Comparison of ENCODE assay signal across 28 cellular contexts in the genomic region with DNA sequence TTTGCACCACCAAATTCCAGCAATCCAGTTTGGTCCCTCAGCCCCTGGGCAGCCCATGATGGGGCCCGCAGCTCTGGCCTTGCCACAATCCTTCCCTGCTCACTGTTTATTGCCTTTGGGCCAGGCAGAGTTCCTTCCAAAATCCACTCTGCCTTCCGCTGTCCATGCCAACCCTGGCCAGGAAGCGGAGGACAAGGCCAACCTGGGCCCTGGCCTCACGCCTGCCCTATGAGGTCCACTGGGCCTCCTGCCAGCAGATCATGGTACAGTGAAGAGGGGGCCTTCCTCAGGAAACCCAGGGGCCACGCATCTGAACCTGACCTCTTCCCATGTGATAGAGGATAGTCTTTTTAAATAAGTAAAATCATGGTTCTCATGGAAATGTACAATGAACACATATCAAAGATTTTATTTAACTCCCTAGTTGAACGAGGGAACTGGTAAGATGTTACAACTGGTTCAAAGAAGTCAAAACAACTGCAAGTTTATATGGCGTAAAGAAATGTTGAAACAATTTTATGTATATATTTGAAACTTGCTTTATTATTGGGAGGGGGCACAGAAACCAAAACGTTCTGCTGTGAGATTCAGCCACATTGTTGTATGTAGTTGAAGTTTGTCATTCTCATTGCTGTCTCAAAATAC.
A peak's percentile ranks its signal among the peaks of the same experiment; 100 is the strongest.
DNase-seq lines count a peak whose midpoint lies in the region; ATAC-seq, FAIRE-seq and TF ChIP-seq lines count a peak whose summit lies in the region.
"Had no signal": no experiment of that assay in that cellular context is flagged by ENCODE, and none has a peak within 500 bp of the region (broad histone marks: within the 10 kb centered on the region; RNA-seq: fewer than 3 reads in every experiment).

No MANE protein-coding gene starts in this region.

- H3K18ac ChIP-seq in neuronal stem cell (ENCODE audit: low read length): no peak overlapping the region

- H4K8ac ChIP-seq in neuronal stem cell (ENCODE audit: low read depth, low read length): no peak overlapping the region

- H3K27ac ChIP-seq in breast epithelium (peak overlapping the region; percentile 68), heart right ventricle (peak overlapping the region in 9 of 10 donors; percentile 17 to 73 (median 54)), neuronal stem cell (replicated peaks; ENCODE audit: low read length) (no peak overlapping the region), tibial artery (peak overlapping the region; percentile 73 to 83)
- H3K27ac ChIP-seq: lower lobe of right lung, SJCRH30, suprapubic skin, uterus had no signal

- 55 to 56% methylated on average over 8 of the region's 8 CpGs for WGBS in heart right ventricle, 2 donors
- WGBS in neuronal stem cell (ENCODE audit: extremely low coverage in 2 of 2, insufficient read length in 2 of 2, insufficient replicate concordance in 1 of 2), 2 donors: no CpG with 5 or more reads among the region's 8 CpGs

- no peak overlapping the region for H2BK120ac ChIP-seq in neuronal stem cell (ENCODE audit: low read depth, low read length)

- H2BK5ac ChIP-seq in neuronal stem cell (ENCODE audit: low read length): no peak overlapping the region

- H3K4me1 ChIP-seq in breast epithelium (peaks cover 4 to 7% of the 10 kb centered on the region in 2 donors), heart right ventricle (peaks cover 3 to 76% (median 24%) of the 10 kb centered on the region in 9 donors), neuronal stem cell (ENCODE audit: control insufficient read depth in 2 of 2, insufficient read depth in 1 of 2, low read depth in 1 of 2, low read length in 2 of 2) (peaks cover 0 to 3% of the 10 kb centered on the region in 2 donors), tibial artery (peaks cover 0 to 68% (median 46%) of the 10 kb centered on the region in 4 donors)
- H3K4me1 ChIP-seq: BE2C, SJCRH30, uterus had no signal

- H3K23ac ChIP-seq in neuronal stem cell (ENCODE audit: low read depth, low read length, poor library complexity): no peak overlapping the region

- no peak overlapping the region for H4K91ac ChIP-seq in neuronal stem cell (ENCODE audit: low read depth, low read length, poor library complexity)

- TF ChIP-seq CTCF in breast epithelium (IDR thresholded peaks at IDR 0.05) (no peak), heart right ventricle (IDR thresholded peaks at IDR 0.05) (no peak), tibial artery (IDR thresholded peaks at IDR 0.05) (no peak)

- H3K4ac ChIP-seq in neuronal stem cell (ENCODE audit: low read length): peak overlapping the region; percentile 61

- TF ChIP-seq POLR2A in breast epithelium (IDR thresholded peaks at IDR 0.05): no peak

- H3K9ac ChIP-seq in neuronal stem cell (ENCODE audit: low read depth, low read length, poor library complexity): no peak overlapping the region

- H3K4me2 ChIP-seq in neuronal stem cell (ENCODE audit: insufficient read depth, low read length, poor library complexity, severe bottlenecking): no peak overlapping the region

- peak; percentile 17 to 78 (median 58) for ATAC-seq in heart right ventricle
- ATAC-seq in GM19395 (IDR thresholded peaks at IDR 0.05; ENCODE audit: unreplicated experiment): no peak
- ATAC-seq: activated CD8-positive, alpha-beta T cell treated with anti-CD3 and anti-CD28 coated beads for 36 hours; effector memory CD8-positive, alpha-beta T cell; esophagus mucosa; lower lobe of right lung; natural killer cell treated with Interleukin-12 subunit alpha and Interleukin-12 subunit beta and Interleukin-15 and Interleukin-18, amount 100 ng/mL, for 72 hours had no signal

- H3K36me3 ChIP-seq in breast epithelium (no peaks in the 10 kb centered on the region), heart right ventricle (no peaks in the 10 kb centered on the region), neuronal stem cell (replicated peaks in 1 of 2; ENCODE audit: control insufficient read depth in 2 of 2, insufficient read depth in 2 of 2, low read length in 2 of 2) (no peaks in the 10 kb centered on the region), tibial artery (no peaks in the 10 kb centered on the region)
- H3K36me3 ChIP-seq: BE2C, lower lobe of right lung, SJCRH30, suprapubic skin, uterus had no signal

- H2AK5ac ChIP-seq in neuronal stem cell (ENCODE audit: low read depth, low read length): peak overlapping the region; percentile 40

- H3K27me3 ChIP-seq in breast epithelium (no peaks in the 10 kb centered on the region), heart right ventricle (peaks cover 0 to 9% (median 0%) of the 10 kb centered on the region in 7 donors), neuronal stem cell (ENCODE audit: control insufficient read depth in 3 of 3, insufficient read depth in 3 of 3, low read depth in 1 of 3, low read length in 3 of 3) (peaks cover 0 to 3% (median 1%) of the 10 kb centered on the region in 3 experiments), tibial artery (no peaks in the 10 kb centered on the region)
- H3K27me3 ChIP-seq: SJCRH30, uterus had no signal

- intact Hi-C loops in breast epithelium (cut with DNase I; ENCODE audit: low total_unique reads) (no loop called here), heart right ventricle (cut with DNase I) (no loop called here), tibial artery (cut with DNase I; ENCODE audit: low total_unique reads) (no loop called here)

- no peak overlapping the region for H2AFZ ChIP-seq in neuronal stem cell (ENCODE audit: low read length)

- H3K4me3 ChIP-seq in breast epithelium (no peak overlapping the region), heart right ventricle (no peak overlapping the region), neuronal stem cell (ENCODE audit: low read length in 2 of 2) (no peak overlapping the region), tibial artery (no peak overlapping the region)
- H3K4me3 ChIP-seq: lower lobe of right lung, SJCRH30, suprapubic skin, uterus had no signal

- H3K14ac ChIP-seq in neuronal stem cell (ENCODE audit: low read length): no peak overlapping the region

- H3K9me3 ChIP-seq in breast epithelium (no peaks in the 10 kb centered on the region), heart right ventricle (no peaks in the 10 kb centered on the region), neuronal stem cell (replicated peaks in 1 of 2; ENCODE audit: control insufficient read depth in 2 of 2, insufficient read depth in 1 of 2, low read depth in 1 of 2, low read length in 2 of 2) (no peaks in the 10 kb centered on the region), tibial artery (no peaks in the 10 kb centered on the region)
- H3K9me3 ChIP-seq: BE2C, lower lobe of right lung, SJCRH30, suprapubic skin, uterus had no signal

- FAIRE-seq in HTR-8/SVneo (lab: Jason Lieb, UNC): no peak
- FAIRE-seq: bronchial epithelial cell, keratinocyte, RCC 7860, small intestine had no signal

- DNase-seq in breast epithelium (ENCODE audit: low spot score in 2 of 2) (no peak), heart right ventricle (peak; percentile 43 to 47), neuronal stem cell (ENCODE audit: low spot score) (no peak), tibial artery (peak; percentile 42 to 81), epidermal melanocyte (ENCODE audit: insufficient read length, low spot score) (no peak), HTR-8/SVneo (ENCODE audit: insufficient read length, low spot score) (no peak)
- DNase-seq: ACHN; activated CD8-positive, alpha-beta T cell treated with anti-CD3 and anti-CD28 coated beads for 36 hours; activated naive CD4-positive, alpha-beta T cell treated with anti-CD3 and anti-CD28 coated beads, Interleukin-2, amount 10 ng/mL, durations not matched to agents 7 days and 5 days; BE2C; CD8-positive, alpha-beta memory T cell; effector memory CD8-positive, alpha-beta T cell; GOT3; lower lobe of right lung; NCI-H1048; NCI-H1694; small intestine; stimulated activated naive CD4-positive, alpha-beta T cell; SW 1271; uterus had no signal

- H3K79me1 ChIP-seq in neuronal stem cell (ENCODE audit: low read depth, low read length): no peaks in the 10 kb centered on the region

- peak overlapping the region; percentile 30 for H2BK12ac ChIP-seq in neuronal stem cell (ENCODE audit: low read length)

- no peak overlapping the region for H2BK15ac ChIP-seq in neuronal stem cell (ENCODE audit: low read length)

Comparison
In these comparisons a context has a peak if more than half of its experiments do, and no peak if none do; other contexts are left out.
1. DNase-seq: peak in heart right ventricle (2 of 2) and tibial artery (2 of 2); none in breast epithelium (0 of 2), neuronal stem cell (single experiment), epidermal melanocyte (single experiment) and HTR-8/SVneo (single experiment).